Comparison of ENCODE assay signal across 1 cellular context in genomic region chr6:145761584-145761983, GRCh38.
TF ChIP-seq lines count a peak whose summit lies in the region.

No MANE protein-coding gene starts in this region.

TF ChIP-seq in HCT116, 20 proteins besides CTCF, POLR2A, EP300 and RAD21 (continued from another document):
- TF ChIP-seq REST (IDR thresholded peaks at IDR 0.05; ENCODE audit: low read depth) = no peak
